In genomic region chr4:101655005-101655404, GRCh38 we compare ENCODE assay signal across 41 cellular contexts.
"Had no signal": no experiment of that assay in that cellular context is flagged by ENCODE, and none has a peak within 500 bp of the region (broad histone marks: within the 10 kb centered on the region; RNA-seq: fewer than 3 reads in every experiment).

No MANE protein-coding gene starts in this region.

- H3K36me3 ChIP-seq: adrenal gland, ascending aorta, brain microvascular endothelial cell, breast epithelium, cardiac muscle cell had no signal

- H3K4me3 ChIP-seq: adrenal gland, ascending aorta, body of pancreas, breast epithelium, cardiac muscle cell had no signal

- DNase-seq: activated effector memory CD4-positive, alpha-beta T cell treated with anti-CD3 and anti-CD28 coated beads, Interleukin-2, amount 50 U/mL, for 16 hours; activated effector memory CD4-positive, alpha-beta T cell treated with Interleukin-2 at 50 U/mL for 16 hours; activated gamma-delta T cell; activated gamma-delta T cell treated with Interleukin-2 at 50 U/mL for 16 hours; activated naive CD4-positive, alpha-beta T cell; activated naive CD4-positive, alpha-beta T cell treated with anti-CD3 and anti-CD28 coated beads for 36 hours; activated naive CD4-positive, alpha-beta T cell treated with anti-CD3 and anti-CD28 coated beads, Interleukin-2, amount 10 ng/mL, durations not matched to agents 7 days and 5 days; activated naive CD4-positive, alpha-beta T cell treated with anti-CD3 and anti-CD28 coated beads, Interleukin-2, amount 50 U/mL, for 16 hours; activated naive CD4-positive, alpha-beta T cell treated with Interleukin-2 at 50 U/mL for 16 hours; activated naive CD8-positive, alpha-beta T cell treated with anti-CD3 and anti-CD28 coated beads for 36 hours; activated naive CD8-positive, alpha-beta T cell treated with anti-CD3 and anti-CD28 coated beads, Interleukin-2, amount 10 ng/mL, durations not matched to agents 7 days and 5 days; activated naive CD8-positive, alpha-beta T cell treated with anti-CD3 and anti-CD28 coated beads, Interleukin-2, amount 50 U/mL, for 24 hours; activated T-cell treated with anti-CD3 and anti-CD28 coated beads for 4 hours; activated T-cell treated with anti-CD3 and anti-CD28 coated beads, Interleukin-2, amount 50 U/mL, for 1 hour; activated T-cell treated with anti-CD3 and anti-CD28 coated beads, Interleukin-2, amount 50 U/mL, for 24 hours; activated T-cell treated with anti-CD3 and anti-CD28 coated beads, Interleukin-2, amount 50 U/mL, for 4 hours; activated T-cell treated with anti-CD3 and anti-CD28 coated beads, Interleukin-2, amount 50 U/mL, for 48 hours; activated T-cell treated with anti-CD3 and anti-CD28 coated beads, Interleukin-2, amount 50 U/mL, for 72 hours; adrenal gland; amniotic stem cell; amygdala; anterior cingulate cortex; aorta; body of pancreas; brain microvascular endothelial cell; caudate nucleus; central memory CD4-positive, alpha-beta T cell; cerebellar nuclear complex had no signal

- H3K4me1 Mint-ChIP-seq: activated naive CD4-positive, alpha-beta T cell treated with anti-CD3 and anti-CD28 coated beads, Interleukin-2, amount 10 ng/mL, durations not matched to agents 7 days and 5 days; activated naive CD4-positive, alpha-beta T cell treated with anti-CD3 and anti-CD28 coated beads, Interleukin-2, amount 50 U/mL, for 24 hours; activated naive CD8-positive, alpha-beta T cell treated with anti-CD3 and anti-CD28 coated beads for 36 hours; activated naive CD8-positive, alpha-beta T cell treated with anti-CD3 and anti-CD28 coated beads, Interleukin-2, amount 10 ng/mL, durations not matched to agents 7 days and 5 days; activated naive CD8-positive, alpha-beta T cell treated with anti-CD3 and anti-CD28 coated beads, Interleukin-2, amount 50 U/mL, for 24 hours; activated T-helper 17 cell treated with anti-CD3 and anti-CD28 coated beads, Interleukin-2, amount 50 U/mL, for 72 hours; central memory CD8-positive, alpha-beta T cell had no signal

- H3K4me3 Mint-ChIP-seq: activated naive CD4-positive, alpha-beta T cell treated with anti-CD3 and anti-CD28 coated beads for 36 hours; activated naive CD4-positive, alpha-beta T cell treated with anti-CD3 and anti-CD28 coated beads, Interleukin-2, amount 10 ng/mL, durations not matched to agents 7 days and 5 days; activated naive CD4-positive, alpha-beta T cell treated with anti-CD3 and anti-CD28 coated beads, Interleukin-2, amount 50 U/mL, for 24 hours; activated naive CD8-positive, alpha-beta T cell; activated naive CD8-positive, alpha-beta T cell treated with anti-CD3 and anti-CD28 coated beads for 36 hours; activated naive CD8-positive, alpha-beta T cell treated with anti-CD3 and anti-CD28 coated beads, Interleukin-2, amount 10 ng/mL, durations not matched to agents 7 days and 5 days; activated naive CD8-positive, alpha-beta T cell treated with anti-CD3 and anti-CD28 coated beads, Interleukin-2, amount 50 U/mL, for 24 hours; activated T-cell treated with anti-CD3 and anti-CD28 coated beads, Interleukin-2, amount 50 U/mL, for 24 hours; activated T-cell treated with anti-CD3 and anti-CD28 coated beads, Interleukin-2, amount 50 U/mL, for 4 hours; activated T-cell treated with anti-CD3 and anti-CD28 coated beads, Interleukin-2, amount 50 U/mL, for 72 hours; activated T-helper 1 cell treated with anti-CD3 and anti-CD28 coated beads, Interleukin-12 subunit alpha, Interleukin-12 subunit beta, Interleukin-2, Interleukin-4 antibody, amounts not matched to agents 30 ng/mL and 10 ng/mL and 1 ng/mL, durations not matched to agents 14 hours and 24 hours and 36 hours; activated T-helper 17 cell treated with anti-CD3 and anti-CD28 coated beads, Interleukin-2, amount 50 U/mL, for 72 hours; brain; central memory CD8-positive, alpha-beta T cell had no signal

- H3K27ac Mint-ChIP-seq: activated naive CD4-positive, alpha-beta T cell treated with anti-CD3 and anti-CD28 coated beads for 36 hours; activated naive CD4-positive, alpha-beta T cell treated with anti-CD3 and anti-CD28 coated beads, Interleukin-2, amount 10 ng/mL, durations not matched to agents 7 days and 5 days; activated naive CD4-positive, alpha-beta T cell treated with anti-CD3 and anti-CD28 coated beads, Interleukin-2, amount 50 U/mL, for 24 hours; activated naive CD4-positive, alpha-beta T cell treated with anti-CD3 and anti-CD28 coated beads, Interleukin-2, amount 50 U/mL, for 72 hours; activated naive CD8-positive, alpha-beta T cell; activated naive CD8-positive, alpha-beta T cell treated with anti-CD3 and anti-CD28 coated beads for 36 hours; activated naive CD8-positive, alpha-beta T cell treated with anti-CD3 and anti-CD28 coated beads, Interleukin-2, amount 10 ng/mL, durations not matched to agents 7 days and 5 days; activated naive CD8-positive, alpha-beta T cell treated with anti-CD3 and anti-CD28 coated beads, Interleukin-2, amount 50 U/mL, for 24 hours; activated T-cell treated with anti-CD3 and anti-CD28 coated beads, Interleukin-2, amount 50 U/mL, for 24 hours; activated T-cell treated with anti-CD3 and anti-CD28 coated beads, Interleukin-2, amount 50 U/mL, for 72 hours; activated T-helper 1 cell treated with anti-CD3 and anti-CD28 coated beads, Interleukin-12 subunit alpha, Interleukin-12 subunit beta, Interleukin-2, Interleukin-4 antibody, amounts not matched to agents 30 ng/mL and 10 ng/mL and 1 ng/mL, durations not matched to agents 14 hours and 24 hours and 36 hours; activated T-helper 17 cell treated with anti-CD3 and anti-CD28 coated beads, Interleukin-2, amount 50 U/mL, for 72 hours; activated T-helper 2 cell treated with anti-CD3 and anti-CD28 coated beads, Interferon-gamma antibody, Interleukin-2, Interleukin-4, amounts not matched to agents 10 μg/mL and 5 μg/mL and 100 μg/mL, durations not matched to agents 14 hours and 24 hours and 36 hours; brain had no signal

- FAIRE-seq: astrocyte, bronchial epithelial cell had no signal

- ATAC-seq: activated naive CD4-positive, alpha-beta T cell treated with anti-CD3 and anti-CD28 coated beads, Interleukin-2, amount 50 U/mL, for 72 hours; activated naive CD8-positive, alpha-beta T cell treated with anti-CD3 and anti-CD28 coated beads, Interleukin-2, amount 50 U/mL, for 24 hours; activated T-cell treated with anti-CD3 and anti-CD28 coated beads, Interleukin-2, amount 50 U/mL, for 4 hours; activated T-cell treated with anti-CD3 and anti-CD28 coated beads, Interleukin-2, amount 50 U/mL, for 72 hours; activated T-helper 17 cell treated with anti-CD3 and anti-CD28 coated beads, Interleukin-2, amount 50 U/mL, for 72 hours; body of pancreas had no signal

- H3K4me1 ChIP-seq: adrenal gland, ascending aorta, body of pancreas, breast epithelium had no signal

- H3K9me3 ChIP-seq: adrenal gland, ascending aorta, body of pancreas, breast epithelium had no signal

- H3K27ac ChIP-seq: adrenal gland, ascending aorta, body of pancreas, brain microvascular endothelial cell, breast epithelium, cardiac muscle cell had no signal

- H3K9me3 Mint-ChIP-seq: activated naive CD4-positive, alpha-beta T cell treated with anti-CD3 and anti-CD28 coated beads for 36 hours; activated naive CD4-positive, alpha-beta T cell treated with anti-CD3 and anti-CD28 coated beads, Interleukin-2, amount 10 ng/mL, durations not matched to agents 7 days and 5 days; activated naive CD4-positive, alpha-beta T cell treated with anti-CD3 and anti-CD28 coated beads, Interleukin-2, amount 50 U/mL, for 24 hours; activated naive CD4-positive, alpha-beta T cell treated with anti-CD3 and anti-CD28 coated beads, Interleukin-2, amount 50 U/mL, for 72 hours; activated naive CD8-positive, alpha-beta T cell treated with anti-CD3 and anti-CD28 coated beads, Interleukin-2, amount 10 ng/mL, durations not matched to agents 7 days and 5 days; activated naive CD8-positive, alpha-beta T cell treated with anti-CD3 and anti-CD28 coated beads, Interleukin-2, amount 50 U/mL, for 24 hours; activated T-cell treated with anti-CD3 and anti-CD28 coated beads, Interleukin-2, amount 50 U/mL, for 24 hours; activated T-cell treated with anti-CD3 and anti-CD28 coated beads, Interleukin-2, amount 50 U/mL, for 4 hours; activated T-cell treated with anti-CD3 and anti-CD28 coated beads, Interleukin-2, amount 50 U/mL, for 72 hours; activated T-helper 1 cell treated with anti-CD3 and anti-CD28 coated beads, Interleukin-12 subunit alpha, Interleukin-12 subunit beta, Interleukin-2, Interleukin-4 antibody, amounts not matched to agents 30 ng/mL and 10 ng/mL and 1 ng/mL, durations not matched to agents 14 hours and 24 hours and 36 hours; activated T-helper 17 cell treated with anti-CD3 and anti-CD28 coated beads, Interleukin-2, amount 50 U/mL, for 72 hours; activated T-helper 2 cell treated with anti-CD3 and anti-CD28 coated beads, Interferon-gamma antibody, Interleukin-2, Interleukin-4, amounts not matched to agents 10 μg/mL and 5 μg/mL and 100 μg/mL, durations not matched to agents 14 hours and 24 hours and 36 hours; brain; central memory CD8-positive, alpha-beta T cell had no signal

- H3K27me3 ChIP-seq: adrenal gland, ascending aorta, body of pancreas, brain microvascular endothelial cell, breast epithelium, cardiac muscle cell had no signal

- H3K36me3 Mint-ChIP-seq: activated naive CD4-positive, alpha-beta T cell treated with anti-CD3 and anti-CD28 coated beads, Interleukin-2, amount 10 ng/mL, durations not matched to agents 7 days and 5 days; activated naive CD4-positive, alpha-beta T cell treated with anti-CD3 and anti-CD28 coated beads, Interleukin-2, amount 50 U/mL, for 24 hours; activated naive CD4-positive, alpha-beta T cell treated with anti-CD3 and anti-CD28 coated beads, Interleukin-2, amount 50 U/mL, for 72 hours; activated naive CD8-positive, alpha-beta T cell; activated naive CD8-positive, alpha-beta T cell treated with anti-CD3 and anti-CD28 coated beads for 36 hours; activated naive CD8-positive, alpha-beta T cell treated with anti-CD3 and anti-CD28 coated beads, Interleukin-2, amount 10 ng/mL, durations not matched to agents 7 days and 5 days; brain had no signal
